Comparison of ENCODE assay signal across 9 cellular contexts in the genomic region with DNA sequence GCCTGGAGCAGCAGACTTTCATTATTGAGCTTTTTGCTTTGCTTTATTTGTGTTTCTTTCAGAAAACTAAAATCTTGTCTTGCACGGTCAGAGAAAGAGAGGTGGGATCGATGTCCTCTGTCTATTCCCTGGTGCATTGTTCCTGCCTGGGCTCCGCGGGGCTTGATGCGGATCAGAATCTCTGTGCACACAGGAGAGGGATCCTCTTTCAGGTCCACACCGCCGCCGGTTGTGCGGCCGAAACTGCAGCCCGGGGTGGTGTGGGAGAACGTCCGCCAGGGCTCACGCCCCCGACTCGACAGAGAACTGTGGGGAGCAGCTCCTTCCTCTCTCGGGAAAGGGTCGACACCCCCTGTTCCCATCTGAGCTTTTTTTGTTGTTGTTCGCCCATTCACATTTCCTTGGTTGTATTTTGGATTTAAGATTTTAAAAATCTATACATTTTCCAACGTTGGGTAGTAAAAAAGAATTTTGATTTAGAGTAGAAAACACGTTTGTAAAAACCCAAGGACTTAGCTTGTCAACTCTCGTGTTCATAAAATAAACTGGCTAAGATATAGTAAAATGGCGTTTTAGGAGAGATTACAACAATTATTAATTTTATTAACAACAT. TPM values are rescaled to one million over a fixed set of nuclear protein-coding genes. Genes with fewer than 3 reads are reported as not detected.
A peak's percentile ranks its signal among the peaks of the same experiment; 100 is the strongest.
DNase-seq lines count a peak whose midpoint lies in the region; ATAC-seq and TF ChIP-seq lines count a peak whose summit lies in the region.
"Had no signal": no experiment of that assay in that cellular context is flagged by ENCODE, and none has a peak within 500 bp of the region (broad histone marks: within the 10 kb centered on the region; RNA-seq: fewer than 3 reads in every experiment).

No MANE protein-coding gene starts in this region.

- H3K36me3 ChIP-seq in neutrophil: no peaks in the 10 kb centered on the region
- H3K36me3 ChIP-seq in A673 (ENCODE audit: insufficient read depth, low read length, poor library complexity, severe bottlenecking): no peaks in the 10 kb centered on the region

- peak overlapping the region; percentile 50 for H3K27ac ChIP-seq in neutrophil
- H3K27ac ChIP-seq in A673 (ENCODE audit: low read depth, low read length, poor library complexity, severe bottlenecking): no peak overlapping the region

- CTCF ChIA-PET in A673 (lab: Charles Lee): interaction anchor here (0.6 kb wide), 1 partner anchor 132 kb away, joined by 3 read pairs; no protein-coding TSS in a partner anchor

- intact Hi-C loops in A673 (cut with micrococcal nuclease; ENCODE audit: unreplicated experiment): no loop called here

- POLR2A ChIA-PET in A673 (lab: Charles Lee; ENCODE audit: low non-redundant PET): no interaction called here

- DNase-seq in NCI-H748 treated with DMSO at 0.1 percent for 48 hours (lab: John Stamatoyannopoulos, UW): peak; percentile 80
- peak; percentile 46 for DNase-seq in fibroblast of mammary gland (ENCODE audit: low read depth)
- DNase-seq in A673 (ENCODE audit: low spot score): no peak
- no peak for DNase-seq in NCI-H2029 (lab: John Stamatoyannopoulos, UW)
- no peak for DNase-seq in central memory CD4-positive, alpha-beta T cell

- no TSS peak for BruUV-seq in A673 (replicated peaks; lab: Mats Ljungman, UMichigan)

- no peaks in the 10 kb centered on the region for H3K27me3 ChIP-seq in neutrophil
- H3K27me3 ChIP-seq in A673 (replicated peaks; ENCODE audit: insufficient read depth, low read depth, low read length, poor library complexity): no peaks in the 10 kb centered on the region

- H3K4me1 ChIP-seq in neutrophil (ENCODE audit: control insufficient read depth in 1 of 2, insufficient read depth in 1 of 2, low read depth in 1 of 2, low read length in 1 of 2) (peaks cover 32 to 45% of the 10 kb centered on the region in 2 experiments), A673 (ENCODE audit: insufficient read depth, low read length, poor library complexity, severe bottlenecking) (no peaks in the 10 kb centered on the region)

- ATAC-seq in GM19438 (IDR thresholded peaks at IDR 0.05; ENCODE audit: low read depth, unreplicated experiment) (peak; percentile 52), HG02763 (IDR thresholded peaks at IDR 0.05; ENCODE audit: unreplicated experiment) (no peak)
- ATAC-seq: left colon had no signal

- H3K9me3 ChIP-seq in neutrophil (no peaks in the 10 kb centered on the region), A673 (ENCODE audit: low read depth, low read length, poor library complexity, severe bottlenecking) (no peaks in the 10 kb centered on the region)

- H3K4me3 ChIP-seq in fibroblast of mammary gland (ENCODE audit: control insufficient read depth, low read depth, low read length) (peak overlapping the region; percentile 42), neutrophil (ENCODE audit: low read depth in 1 of 2, low read length in 1 of 2) (peak overlapping the region; percentile 53), A673 (ENCODE audit: low read depth, low read length, poor library complexity, severe bottlenecking) (no peak overlapping the region)

- TF ChIP-seq CTCF in fibroblast of mammary gland (conservative IDR thresholded peaks at IDR 0.05; ENCODE audit: control insufficient read depth, insufficient read depth, low read depth, low read length) (no peak), neutrophil (IDR thresholded peaks at IDR 0.05) (no peak), A673 (conservative IDR thresholded peaks at IDR 0.05; ENCODE audit: low read depth, low read length) (no peak)

RNA-seq across cellular contexts. Expression of a gene that starts 23.6 kb away (rescaled TPM):
- 32.3 and 43.8 TPM in 2 replicates for total RNA-seq in A673 (2021)

Comparison
In these comparisons a context has a peak if more than half of its experiments do, and no peak if none do; other contexts are left out.
1. DNase-seq: peak in NCI-H748 treated with DMSO at 0.1 percent for 48 hours (single experiment) and fibroblast of mammary gland (single experiment); none in A673 (single experiment), NCI-H2029 (single experiment) and central memory CD4-positive, alpha-beta T cell (single experiment).